In genomic region chr11:64305691-64306562, GRCh38 we compare ENCODE assay signal across 8 cellular contexts. TPM values are rescaled to one million over a fixed set of nuclear protein-coding genes. Genes with fewer than 3 reads are reported as not detected.
DNase-seq lines count a peak whose midpoint lies in the region; ATAC-seq, FAIRE-seq and TF ChIP-seq lines count a peak whose summit lies in the region.

No MANE protein-coding gene starts in this region.

- H3K4me1 ChIP-seq in Karpas-422 (ENCODE audit: low read length) (peaks cover 30% of the 10 kb centered on the region), skeletal muscle tissue (ENCODE audit: control insufficient read depth in 3 of 3, insufficient read depth in 3 of 3, low read length in 3 of 3) (peaks cover 16 to 29% (median 25%) of the 10 kb centered on the region in 3 donors)

- ATAC-seq in GM21423 (IDR thresholded peaks at IDR 0.05; ENCODE audit: unreplicated experiment) (peak; percentile 19), T-cell (replicated peaks in 1 of 4) (peak; percentile 15 to 33 (median 32))

- in situ Hi-C loops in Caki2 (cut with HindIII; ENCODE audit: low pct_unique_long_range_greater_than_20kb, low sequenced_read_pairs), result no loop called here

- H3K36me3 ChIP-seq in Karpas-422 (ENCODE audit: insufficient read depth, low read length) (peaks cover 7% of the 10 kb centered on the region; the same call in 1 of the 2 replicates), skeletal muscle tissue (ENCODE audit: control insufficient read depth in 3 of 3, insufficient read depth in 3 of 3, low read length in 3 of 3) (peaks cover 3 to 4% (median 4%) of the 10 kb centered on the region in 3 donors)

- peak overlapping the region; percentile 82 for H3K4me2 ChIP-seq in Karpas-422 (ENCODE audit: low read depth, low read length, poor library complexity, severe bottlenecking)

- peak; percentile 55 for DNase-seq in Caki2 (ENCODE audit: low read depth)
- DNase-seq in Karpas-422, result peak; percentile 88
- peak; percentile 40 to 77 (median 54) for DNase-seq in T-cell
- peak in 43 of 56 donors; percentile 17 to 82 (median 59) for DNase-seq in amygdala (lab: John Stamatoyannopoulos, UW)
- no peak for DNase-seq in H54 (ENCODE audit: insufficient read length, low spot score)

- H3K27ac ChIP-seq in Karpas-422 (ENCODE audit: low read length), result peak overlapping the region; percentile 45
- peak overlapping the region; percentile 71 for H3K27ac ChIP-seq in skeletal muscle tissue (ENCODE audit: low read depth, low read length)

- H3K27ac Mint-ChIP-seq in T-cell, result peak overlapping the region; percentile 85 to 96

- no peak for FAIRE-seq in H54 (lab: Jason Lieb, UNC)

- H3K27me3 ChIP-seq in Karpas-422 (ENCODE audit: low read length) (no peaks in the 10 kb centered on the region), skeletal muscle tissue (ENCODE audit: control insufficient read depth in 3 of 3, insufficient read depth in 3 of 3, low read length in 3 of 3) (peaks cover 0 to 15% (median 9%) of the 10 kb centered on the region in 3 donors)

- H3K9me2 ChIP-seq in Karpas-422 (replicated peaks; ENCODE audit: insufficient read depth, low read length), result no peaks in the 10 kb centered on the region

- H3K27me3 Mint-ChIP-seq in T-cell, result peaks cover 1 to 10% of the 10 kb centered on the region in 2 donors

- H3K9ac ChIP-seq in Karpas-422 (ENCODE audit: low read length) (peak overlapping the region; percentile 85), skeletal muscle tissue (ENCODE audit: low read depth in 1 of 3, low read length in 3 of 3) (peak overlapping the region; percentile 63 to 86 (median 80))

- peaks cover 24 to 29% (median 26%) of the 10 kb centered on the region in 3 donors for H3K4me1 Mint-ChIP-seq in T-cell

- H3K4me3 ChIP-seq in Karpas-422 (ENCODE audit: low read length) (peak overlapping the region; percentile 77), iPS-11a (ENCODE audit: low read depth, low read length) (peak overlapping the region; percentile 83), skeletal muscle tissue (ENCODE audit: low read length in 3 of 3) (peak overlapping the region; percentile 68 to 86 (median 84))

- TF ChIP-seq POLR2A in H54 (IDR thresholded peaks at IDR 0.05; ENCODE audit: low read depth, low read length), result no peak

- H3K9me3 ChIP-seq in Karpas-422 (ENCODE audit: low read length), result no peaks in the 10 kb centered on the region
- no peaks in the 10 kb centered on the region for H3K9me3 ChIP-seq in skeletal muscle tissue (ENCODE audit: control insufficient read depth in 3 of 3, low read length in 3 of 3)

- H2AFZ ChIP-seq in Karpas-422 (ENCODE audit: low read length), result no peak overlapping the region

- H3K36me3 Mint-ChIP-seq in T-cell, result peaks cover 3% of the 10 kb centered on the region

- H4K20me1 ChIP-seq in Karpas-422 (ENCODE audit: insufficient read depth, low read depth, low read length), result peaks cover 8% of the 10 kb centered on the region; the same call in 1 of the 2 replicates

- no peaks in the 10 kb centered on the region for H3K9me3 Mint-ChIP-seq in T-cell

- H3K4me3 Mint-ChIP-seq in T-cell, result peak overlapping the region; percentile 91 to 99 (median 93)

- CTCF ChIA-PET in T-cell (lab: Charles Lee), result interaction anchor here in 1 of 2 donors (0.6 to 5.8 kb wide), 4 partner anchors 12 to 1590 kb away, joined by 4 to 122 read pairs (median 20); partner anchors contain the start of genes FERMT3, PRDX5 and TRMT112

- peaks cover 32% of the 10 kb centered on the region for H3K79me2 ChIP-seq in Karpas-422 (ENCODE audit: low read length)

- POLR2A ChIA-PET in T-cell (lab: Charles Lee), result interaction anchor here in 1 of 2 donors (0.6 kb wide), 2 partner anchors 35 to 102 kb away, joined by 3 read pairs; no protein-coding TSS in a partner anchor

RNA-seq across cellular contexts. Expression of gene ESRRA, which starts 0.6 kb away (rescaled TPM):
- 38.8 and 48.7 TPM in 2 replicates for total RNA-seq in Caki2 (2014; rRNA removed; shearing (Covaris generic); ENCODE audit: low replicate concordance)
- total RNA-seq in Karpas-422 (2014; rRNA removed; shearing (Covaris generic); ENCODE audit: low replicate concordance), result 16.0 and 33.9 TPM in 2 replicates
- 10 to 100 TPM; 20.2 to 43.1 (median 39.7) TPM for total RNA-seq in T-cell
- 35.0 TPM for total RNA-seq in skeletal muscle tissue

RNA-seq across cellular contexts. Expression of gene CATSPERZ, which starts 5.8 kb away (rescaled TPM):
- not detected in 2 replicates for total RNA-seq in Caki2 (2014; rRNA removed; shearing (Covaris generic); ENCODE audit: low replicate concordance)
- total RNA-seq in Karpas-422 (2014; rRNA removed; shearing (Covaris generic); ENCODE audit: low replicate concordance), result not detected in 2 replicates
- total RNA-seq in T-cell (under 1 TPM in 1 of 5 donors, not detected in 4; 0.40 TPM), skeletal muscle tissue (not detected)

RNA-seq across cellular contexts. Expression of gene TRMT112, which starts 11.4 kb away (rescaled TPM):
- 494 and 562 TPM in 2 replicates for total RNA-seq in Caki2 (2014; rRNA removed; shearing (Covaris generic); ENCODE audit: low replicate concordance)
- 363 and 557 TPM in 2 replicates for total RNA-seq in Karpas-422 (2014; rRNA removed; shearing (Covaris generic); ENCODE audit: low replicate concordance)
- total RNA-seq in T-cell (100 to 1,000 TPM; 104 to 177 (median 151) TPM), skeletal muscle tissue (247 TPM)

RNA-seq across cellular contexts. Expression of gene PRDX5, which starts 12.0 kb away (rescaled TPM):
- 258 and 341 TPM in 2 replicates for total RNA-seq in Caki2 (2014; rRNA removed; shearing (Covaris generic); ENCODE audit: low replicate concordance)
- total RNA-seq in Karpas-422 (2014; rRNA removed; shearing (Covaris generic); ENCODE audit: low replicate concordance), result 205 and 428 TPM in 2 replicates
- total RNA-seq in T-cell (10 to 100 TPM; 35.8 to 86.7 (median 71.7) TPM), skeletal muscle tissue (144 TPM)

RNA-seq across cellular contexts. Expression of gene KCNK4, which starts 14.8 kb away (rescaled TPM):
- not detected in 2 replicates for total RNA-seq in Caki2 (2014; rRNA removed; shearing (Covaris generic); ENCODE audit: low replicate concordance)
- total RNA-seq in Karpas-422 (2014; rRNA removed; shearing (Covaris generic); ENCODE audit: low replicate concordance), result not detected in 2 replicates
- total RNA-seq in T-cell (under 1 TPM in 3 of 5 donors, not detected in 2; 0.22 to 0.35 (median 0.33) TPM), skeletal muscle tissue (not detected)
